In genomic region chr5:43515678-43516048, GRCh38 we compare ENCODE assay signal across 8 cellular contexts. TPM values are rescaled to one million over a fixed set of nuclear protein-coding genes. Genes with fewer than 3 reads are reported as not detected.
DNase-seq lines count a peak whose midpoint lies in the region; ATAC-seq, FAIRE-seq and TF ChIP-seq lines count a peak whose summit lies in the region.

No MANE protein-coding gene starts in this region.

- peak overlapping the region; percentile 76 for H2AFZ ChIP-seq in fibroblast of lung (ENCODE audit: low read length)

- H3K27ac ChIP-seq in RWPE2 (ENCODE audit: poor library complexity, severe bottlenecking) (peak overlapping the region; percentile 70), fibroblast of lung (ENCODE audit: insufficient read depth, low read length) (peak overlapping the region; percentile 97)

- H3K9me3 ChIP-seq in RWPE2 (ENCODE audit: severe bottlenecking) (no peaks in the 10 kb centered on the region), fibroblast of lung (ENCODE audit: control insufficient read depth, insufficient read depth, low read depth, low read length) (no peaks in the 10 kb centered on the region)

- H3K79me2 ChIP-seq in fibroblast of lung (ENCODE audit: control insufficient read depth, insufficient read depth, low read length) = peaks cover 19% of the 10 kb centered on the region

- ATAC-seq in RWPE2 (ENCODE audit: low read depth) (no peak), HG02885 (IDR thresholded peaks at IDR 0.05; ENCODE audit: poor library complexity, unreplicated experiment) (no peak)

- peak overlapping the region; percentile 92 for H3K4me2 ChIP-seq in fibroblast of lung (ENCODE audit: extremely low read depth, insufficient read depth, low read length)

- FAIRE-seq in GM19239 (lab: Jason Lieb, UNC) = no peak

- no peaks in the 10 kb centered on the region; the same call in 1 of the 2 replicates for H3K36me3 ChIP-seq in H7 (replicated peaks; ENCODE audit: control insufficient read depth, insufficient read depth, low read length)
- H3K36me3 ChIP-seq in RWPE2 (ENCODE audit: low read depth) = no peaks in the 10 kb centered on the region
- no peaks in the 10 kb centered on the region for H3K36me3 ChIP-seq in fibroblast of lung (ENCODE audit: control insufficient read depth, insufficient read depth, low read length)

- DNase-seq in H7 (peak; percentile 17), RWPE2 (ENCODE audit: low spot score) (no peak), fibroblast of lung (ENCODE audit: low read depth in 2 of 2) (no peak), skeletal muscle cell (ENCODE audit: low read depth) (no peak), GM19239 (ENCODE audit: insufficient read length, low spot score) (no peak), mesenteric fat pad (ENCODE audit: low spot score) (no peak), hepatic stellate cell (ENCODE audit: low spot score) (no peak)

- H3K9ac ChIP-seq in fibroblast of lung (ENCODE audit: insufficient read depth, low read length) = no peak overlapping the region

- H3K27me3 ChIP-seq in H7 (ENCODE audit: control insufficient read depth, insufficient read depth, low read length) (no peaks in the 10 kb centered on the region), RWPE2 (ENCODE audit: insufficient read depth, poor library complexity, severe bottlenecking) (no peaks in the 10 kb centered on the region), fibroblast of lung (ENCODE audit: control insufficient read depth, insufficient read depth, low read length) (no peaks in the 10 kb centered on the region)

- no peaks in the 10 kb centered on the region for H4K20me1 ChIP-seq in fibroblast of lung (ENCODE audit: control insufficient read depth, extremely low read depth, insufficient read depth, low read length)

- TF ChIP-seq CTCF in RWPE2 (IDR thresholded peaks at IDR 0.05; ENCODE audit: poor library complexity, severe bottlenecking) (no peak), fibroblast of lung (conservative IDR thresholded peaks at IDR 0.05 in 1 of 2, IDR thresholded peaks at IDR 0.05 in 1 of 2; ENCODE audit: low read depth in 1 of 2, low read length in 2 of 2) (no peak)

- H3K4me1 ChIP-seq in RWPE2 (ENCODE audit: insufficient read depth, poor library complexity, severe bottlenecking) (peaks cover 14% of the 10 kb centered on the region), fibroblast of lung (ENCODE audit: control insufficient read depth, extremely low read depth, insufficient read depth, low read length) (no peaks in the 10 kb centered on the region)

- H3K4me3 ChIP-seq in H7 (ENCODE audit: insufficient read depth, low read depth, low read length) (peak overlapping the region; percentile 58), RWPE2 (ENCODE audit: severe bottlenecking) (peak overlapping the region; percentile 58), fibroblast of lung (replicated peaks in 1 of 4; ENCODE audit: control extremely low read depth in 1 of 4, insufficient read depth in 1 of 4, low read depth in 3 of 4, low read length in 4 of 4) (peak overlapping the region; percentile 41 to 96 (median 67)), skeletal muscle cell (ENCODE audit: low read depth, low read length) (peak overlapping the region; percentile 79)

RNA-seq across cellular contexts. Expression of gene C5orf34, which starts 0.7 kb away (rescaled TPM):
- total RNA-seq in H7 (2014; rRNA removed; shearing (Covaris generic)) = 20.1 and 24.8 TPM in 2 replicates
- total RNA-seq in fibroblast of lung (2.6 and 4.1 TPM in 2 replicates), mesenteric fat pad (1.2 TPM)
- 2.9 and 4.8 TPM in 2 replicates for polyA plus RNA-seq in fibroblast of lung
- 1.4 and 2.5 TPM in 2 replicates for polyA plus RNA-seq in fibroblast of lung (2012)
- not detected in 2 replicates for polyA minus RNA-seq in fibroblast of lung (ENCODE audit: low replicate concordance)

RNA-seq across cellular contexts. Expression of gene TMEM267, which starts 32.0 kb away (rescaled TPM):
- 5.5 and 6.3 TPM in 2 replicates for total RNA-seq in H7 (2014; rRNA removed; shearing (Covaris generic))
- total RNA-seq in fibroblast of lung (16.9 and 24.3 TPM in 2 replicates), mesenteric fat pad (11.0 TPM)
- polyA plus RNA-seq in fibroblast of lung = 12.1 and 21.2 TPM in 2 replicates
- polyA plus RNA-seq in fibroblast of lung (2012) = 9.4 and 12.9 TPM in 2 replicates
- 4.0 and 6.6 TPM in 2 replicates for polyA minus RNA-seq in fibroblast of lung (ENCODE audit: low replicate concordance)

RNA-seq across cellular contexts. Expression of gene PAIP1, which starts 41.2 kb away (rescaled TPM):
- 117 TPM in 2 replicates for total RNA-seq in H7 (2014; rRNA removed; shearing (Covaris generic))
- 85.4 and 110 TPM in 2 replicates for total RNA-seq in fibroblast of lung
- 101 and 120 TPM in 2 replicates for polyA plus RNA-seq in fibroblast of lung
- 66.2 and 70.4 TPM in 2 replicates for polyA plus RNA-seq in fibroblast of lung (2012)
- polyA minus RNA-seq in fibroblast of lung (ENCODE audit: low replicate concordance) = 9.8 and 20.8 TPM in 2 replicates
- 89.0 TPM for total RNA-seq in mesenteric fat pad
